In the genomic region with DNA sequence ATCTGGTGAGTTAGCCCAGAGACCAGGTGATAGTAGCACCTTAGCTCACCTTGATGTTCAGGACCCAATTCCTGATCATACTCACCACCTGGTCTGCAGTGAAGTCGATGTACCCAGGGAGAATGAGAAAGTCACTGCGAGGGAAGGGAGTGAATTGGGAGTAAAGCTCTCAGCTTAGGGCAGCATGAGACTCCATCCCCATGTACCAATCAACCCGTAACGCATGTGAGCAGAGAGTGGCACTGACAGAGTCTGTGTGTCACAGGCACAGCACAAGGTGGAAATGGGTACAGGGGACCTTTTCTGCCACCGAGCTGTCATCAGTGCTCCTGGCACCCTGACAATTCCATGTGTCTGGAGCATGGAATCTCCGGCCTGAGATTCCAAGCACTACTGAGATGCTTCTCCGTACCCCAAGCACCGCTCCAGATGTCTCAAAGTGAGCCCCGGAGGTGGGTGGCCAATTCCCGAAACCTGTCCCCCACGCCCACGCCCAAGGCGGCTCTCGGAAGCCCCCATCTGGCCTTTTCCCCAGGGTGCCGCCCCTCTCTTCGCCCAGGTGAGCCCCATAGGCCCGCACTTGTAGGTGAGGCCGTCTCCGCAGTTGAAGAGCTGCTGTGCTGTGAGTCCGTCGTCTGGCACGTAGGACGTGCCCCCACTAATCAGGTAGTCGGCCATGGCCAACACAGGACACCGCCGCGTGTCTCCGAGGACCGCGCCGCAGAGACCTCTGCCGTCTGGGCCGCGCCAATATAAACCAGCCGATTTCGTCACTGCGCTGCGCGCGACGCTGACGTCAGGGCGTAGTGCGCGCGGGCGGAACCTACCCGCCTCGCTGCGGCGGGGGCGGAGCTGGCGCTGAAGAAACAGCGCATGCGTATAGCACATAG, we compare ENCODE assay signal across 1 cellular context.
TF ChIP-seq lines count a peak whose summit lies in the region.

A gene (minus strand): TSS at position 726 of the 890 bp plus-strand sequence. CDS start 48 bp downstream, at position 678.

TF ChIP-seq in HepG2, 621 proteins besides CTCF, POLR2A, EP300 and RAD21 (continued from another document and continues in another):
- TF ChIP-seq, protein P1, sequence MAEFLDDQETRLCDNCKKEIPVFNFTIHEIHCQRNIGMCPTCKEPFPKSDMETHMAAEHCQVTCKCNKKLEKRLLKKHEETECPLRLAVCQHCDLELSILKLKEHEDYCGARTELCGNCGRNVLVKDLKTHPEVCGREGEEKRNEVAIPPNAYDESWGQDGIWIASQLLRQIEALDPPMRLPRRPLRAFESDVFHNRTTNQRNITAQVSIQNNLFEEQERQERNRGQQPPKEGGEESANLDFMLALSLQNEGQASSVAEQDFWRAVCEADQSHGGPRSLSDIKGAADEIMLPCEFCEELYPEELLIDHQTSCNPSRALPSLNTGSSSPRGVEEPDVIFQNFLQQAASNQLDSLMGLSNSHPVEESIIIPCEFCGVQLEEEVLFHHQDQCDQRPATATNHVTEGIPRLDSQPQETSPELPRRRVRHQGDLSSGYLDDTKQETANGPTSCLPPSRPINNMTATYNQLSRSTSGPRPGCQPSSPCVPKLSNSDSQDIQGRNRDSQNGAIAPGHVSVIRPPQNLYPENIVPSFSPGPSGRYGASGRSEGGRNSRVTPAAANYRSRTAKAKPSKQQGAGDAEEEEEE (CRISPR knock-in tag; IDR thresholded peaks at IDR 0.05; ENCODE audit: borderline replicate concordance) = peak; percentile 98
- TF ChIP-seq, protein P2, sequence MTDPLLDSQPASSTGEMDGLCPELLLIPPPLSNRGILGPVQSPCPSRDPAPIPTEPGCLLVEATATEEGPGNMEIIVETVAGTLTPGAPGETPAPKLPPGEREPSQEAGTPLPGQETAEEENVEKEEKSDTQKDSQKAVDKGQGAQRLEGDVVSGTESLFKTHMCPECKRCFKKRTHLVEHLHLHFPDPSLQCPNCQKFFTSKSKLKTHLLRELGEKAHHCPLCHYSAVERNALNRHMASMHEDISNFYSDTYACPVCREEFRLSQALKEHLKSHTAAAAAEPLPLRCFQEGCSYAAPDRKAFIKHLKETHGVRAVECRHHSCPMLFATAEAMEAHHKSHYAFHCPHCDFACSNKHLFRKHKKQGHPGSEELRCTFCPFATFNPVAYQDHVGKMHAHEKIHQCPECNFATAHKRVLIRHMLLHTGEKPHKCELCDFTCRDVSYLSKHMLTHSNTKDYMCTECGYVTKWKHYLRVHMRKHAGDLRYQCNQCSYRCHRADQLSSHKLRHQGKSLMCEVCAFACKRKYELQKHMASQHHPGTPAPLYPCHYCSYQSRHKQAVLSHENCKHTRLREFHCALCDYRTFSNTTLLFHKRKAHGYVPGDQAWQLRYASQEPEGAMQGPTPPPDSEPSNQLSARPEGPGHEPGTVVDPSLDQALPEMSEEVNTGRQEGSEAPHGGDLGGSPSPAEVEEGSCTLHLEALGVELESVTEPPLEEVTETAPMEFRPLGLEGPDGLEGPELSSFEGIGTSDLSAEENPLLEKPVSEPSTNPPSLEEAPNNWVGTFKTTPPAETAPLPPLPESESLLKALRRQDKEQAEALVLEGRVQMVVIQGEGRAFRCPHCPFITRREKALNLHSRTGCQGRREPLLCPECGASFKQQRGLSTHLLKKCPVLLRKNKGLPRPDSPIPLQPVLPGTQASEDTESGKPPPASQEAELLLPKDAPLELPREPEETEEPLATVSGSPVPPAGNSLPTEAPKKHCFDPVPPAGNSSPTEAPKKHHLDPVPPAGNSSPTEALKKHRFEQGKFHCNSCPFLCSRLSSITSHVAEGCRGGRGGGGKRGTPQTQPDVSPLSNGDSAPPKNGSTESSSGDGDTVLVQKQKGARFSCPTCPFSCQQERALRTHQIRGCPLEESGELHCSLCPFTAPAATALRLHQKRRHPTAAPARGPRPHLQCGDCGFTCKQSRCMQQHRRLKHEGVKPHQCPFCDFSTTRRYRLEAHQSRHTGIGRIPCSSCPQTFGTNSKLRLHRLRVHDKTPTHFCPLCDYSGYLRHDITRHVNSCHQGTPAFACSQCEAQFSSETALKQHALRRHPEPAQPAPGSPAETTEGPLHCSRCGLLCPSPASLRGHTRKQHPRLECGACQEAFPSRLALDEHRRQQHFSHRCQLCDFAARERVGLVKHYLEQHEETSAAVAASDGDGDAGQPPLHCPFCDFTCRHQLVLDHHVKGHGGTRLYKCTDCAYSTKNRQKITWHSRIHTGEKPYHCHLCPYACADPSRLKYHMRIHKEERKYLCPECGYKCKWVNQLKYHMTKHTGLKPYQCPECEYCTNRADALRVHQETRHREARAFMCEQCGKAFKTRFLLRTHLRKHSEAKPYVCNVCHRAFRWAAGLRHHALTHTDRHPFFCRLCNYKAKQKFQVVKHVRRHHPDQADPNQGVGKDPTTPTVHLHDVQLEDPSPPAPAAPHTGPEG (CRISPR knock-in tag; IDR thresholded peaks at IDR 0.05) = peak; percentile 64; the same call in 1 of the 2 replicates
- peak; percentile 92; the same call in 1 of the 2 replicates for TF ChIP-seq ZSCAN21 (CRISPR knock-in tag; IDR thresholded peaks at IDR 0.05; ENCODE audit: borderline replicate concordance)
- no peak; the same call in 1 of the 2 replicates for TF ChIP-seq SMYD3 (CRISPR knock-in tag; IDR thresholded peaks at IDR 0.05)
- peak; percentile 86 for TF ChIP-seq MED1 (CRISPR knock-in tag; IDR thresholded peaks at IDR 0.05)
- no peak for TF ChIP-seq ZKSCAN1 (IDR thresholded peaks at IDR 0.05; ENCODE audit: low read length)
- TF ChIP-seq PTBP1 (IDR thresholded peaks at IDR 0.05; ENCODE audit: low read depth, low read length, poor library complexity, severe bottlenecking) = peak; percentile 86
- TF ChIP-seq, protein P3, sequence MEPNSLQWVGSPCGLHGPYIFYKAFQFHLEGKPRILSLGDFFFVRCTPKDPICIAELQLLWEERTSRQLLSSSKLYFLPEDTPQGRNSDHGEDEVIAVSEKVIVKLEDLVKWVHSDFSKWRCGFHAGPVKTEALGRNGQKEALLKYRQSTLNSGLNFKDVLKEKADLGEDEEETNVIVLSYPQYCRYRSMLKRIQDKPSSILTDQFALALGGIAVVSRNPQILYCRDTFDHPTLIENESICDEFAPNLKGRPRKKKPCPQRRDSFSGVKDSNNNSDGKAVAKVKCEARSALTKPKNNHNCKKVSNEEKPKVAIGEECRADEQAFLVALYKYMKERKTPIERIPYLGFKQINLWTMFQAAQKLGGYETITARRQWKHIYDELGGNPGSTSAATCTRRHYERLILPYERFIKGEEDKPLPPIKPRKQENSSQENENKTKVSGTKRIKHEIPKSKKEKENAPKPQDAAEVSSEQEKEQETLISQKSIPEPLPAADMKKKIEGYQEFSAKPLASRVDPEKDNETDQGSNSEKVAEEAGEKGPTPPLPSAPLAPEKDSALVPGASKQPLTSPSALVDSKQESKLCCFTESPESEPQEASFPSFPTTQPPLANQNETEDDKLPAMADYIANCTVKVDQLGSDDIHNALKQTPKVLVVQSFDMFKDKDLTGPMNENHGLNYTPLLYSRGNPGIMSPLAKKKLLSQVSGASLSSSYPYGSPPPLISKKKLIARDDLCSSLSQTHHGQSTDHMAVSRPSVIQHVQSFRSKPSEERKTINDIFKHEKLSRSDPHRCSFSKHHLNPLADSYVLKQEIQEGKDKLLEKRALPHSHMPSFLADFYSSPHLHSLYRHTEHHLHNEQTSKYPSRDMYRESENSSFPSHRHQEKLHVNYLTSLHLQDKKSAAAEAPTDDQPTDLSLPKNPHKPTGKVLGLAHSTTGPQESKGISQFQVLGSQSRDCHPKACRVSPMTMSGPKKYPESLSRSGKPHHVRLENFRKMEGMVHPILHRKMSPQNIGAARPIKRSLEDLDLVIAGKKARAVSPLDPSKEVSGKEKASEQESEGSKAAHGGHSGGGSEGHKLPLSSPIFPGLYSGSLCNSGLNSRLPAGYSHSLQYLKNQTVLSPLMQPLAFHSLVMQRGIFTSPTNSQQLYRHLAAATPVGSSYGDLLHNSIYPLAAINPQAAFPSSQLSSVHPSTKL (CRISPR knock-in tag; IDR thresholded peaks at IDR 0.05) = peak; percentile 74
- TF ChIP-seq ZNF530 (CRISPR knock-in tag; IDR thresholded peaks at IDR 0.05; ENCODE audit: low read depth) = no peak
- TF ChIP-seq SMAD1 (CRISPR knock-in tag; IDR thresholded peaks at IDR 0.05; ENCODE audit: borderline replicate concordance, low read depth) = peak; percentile 92; the same call in 1 of the 2 replicates
- TF ChIP-seq, protein P4, sequence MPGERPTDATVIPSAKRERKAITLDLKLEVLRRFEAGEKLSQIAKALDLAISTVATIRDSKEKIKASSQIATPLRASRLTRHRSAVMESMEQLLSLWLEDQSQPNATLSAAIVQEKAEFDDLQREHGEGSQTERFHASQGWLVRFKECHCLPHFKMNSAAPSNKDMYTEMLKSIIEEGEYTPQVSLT (CRISPR knock-in tag; IDR thresholded peaks at IDR 0.05; ENCODE audit: borderline replicate concordance, low read depth) = no peak
- TF ChIP-seq SRSF4 (IDR thresholded peaks at IDR 0.05; ENCODE audit: low read depth, low read length, poor library complexity, severe bottlenecking) = no peak
- peak; percentile 94 for TF ChIP-seq IRF2 (CRISPR knock-in tag; IDR thresholded peaks at IDR 0.05)
- TF ChIP-seq EEA1 (CRISPR knock-in tag; IDR thresholded peaks at IDR 0.05; ENCODE audit: borderline replicate concordance) = peak; percentile 94
- TF ChIP-seq TSC22D2 (CRISPR knock-in tag; IDR thresholded peaks at IDR 0.05; ENCODE audit: borderline replicate concordance) = peak; percentile 98; the same call in 1 of the 2 replicates
- TF ChIP-seq, protein P5, sequence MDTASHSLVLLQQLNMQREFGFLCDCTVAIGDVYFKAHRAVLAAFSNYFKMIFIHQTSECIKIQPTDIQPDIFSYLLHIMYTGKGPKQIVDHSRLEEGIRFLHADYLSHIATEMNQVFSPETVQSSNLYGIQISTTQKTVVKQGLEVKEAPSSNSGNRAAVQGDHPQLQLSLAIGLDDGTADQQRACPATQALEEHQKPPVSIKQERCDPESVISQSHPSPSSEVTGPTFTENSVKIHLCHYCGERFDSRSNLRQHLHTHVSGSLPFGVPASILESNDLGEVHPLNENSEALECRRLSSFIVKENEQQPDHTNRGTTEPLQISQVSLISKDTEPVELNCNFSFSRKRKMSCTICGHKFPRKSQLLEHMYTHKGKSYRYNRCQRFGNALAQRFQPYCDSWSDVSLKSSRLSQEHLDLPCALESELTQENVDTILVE (CRISPR knock-in tag; IDR thresholded peaks at IDR 0.05) = peak; percentile 93
- TF ChIP-seq, protein P6, sequence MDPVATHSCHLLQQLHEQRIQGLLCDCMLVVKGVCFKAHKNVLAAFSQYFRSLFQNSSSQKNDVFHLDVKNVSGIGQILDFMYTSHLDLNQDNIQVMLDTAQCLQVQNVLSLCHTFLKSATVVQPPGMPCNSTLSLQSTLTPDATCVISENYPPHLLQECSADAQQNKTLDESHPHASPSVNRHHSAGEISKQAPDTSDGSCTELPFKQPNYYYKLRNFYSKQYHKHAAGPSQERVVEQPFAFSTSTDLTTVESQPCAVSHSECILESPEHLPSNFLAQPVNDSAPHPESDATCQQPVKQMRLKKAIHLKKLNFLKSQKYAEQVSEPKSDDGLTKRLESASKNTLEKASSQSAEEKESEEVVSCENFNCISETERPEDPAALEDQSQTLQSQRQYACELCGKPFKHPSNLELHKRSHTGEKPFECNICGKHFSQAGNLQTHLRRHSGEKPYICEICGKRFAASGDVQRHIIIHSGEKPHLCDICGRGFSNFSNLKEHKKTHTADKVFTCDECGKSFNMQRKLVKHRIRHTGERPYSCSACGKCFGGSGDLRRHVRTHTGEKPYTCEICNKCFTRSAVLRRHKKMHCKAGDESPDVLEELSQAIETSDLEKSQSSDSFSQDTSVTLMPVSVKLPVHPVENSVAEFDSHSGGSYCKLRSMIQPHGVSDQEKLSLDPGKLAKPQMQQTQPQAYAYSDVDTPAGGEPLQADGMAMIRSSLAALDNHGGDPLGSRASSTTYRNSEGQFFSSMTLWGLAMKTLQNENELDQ (CRISPR knock-in tag; IDR thresholded peaks at IDR 0.05; ENCODE audit: borderline replicate concordance) = no peak
- TF ChIP-seq, protein P7, sequence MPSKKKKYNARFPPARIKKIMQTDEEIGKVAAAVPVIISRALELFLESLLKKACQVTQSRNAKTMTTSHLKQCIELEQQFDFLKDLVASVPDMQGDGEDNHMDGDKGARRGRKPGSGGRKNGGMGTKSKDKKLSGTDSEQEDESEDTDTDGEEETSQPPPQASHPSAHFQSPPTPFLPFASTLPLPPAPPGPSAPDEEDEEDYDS (CRISPR knock-in tag; IDR thresholded peaks at IDR 0.05) = peak; percentile 99
- TF ChIP-seq ZNF850 (CRISPR knock-in tag; conservative IDR thresholded peaks at IDR 0.05) = 0 out of 2 replicates have a peak, but pooled peaks have one; percentile 34
- TF ChIP-seq ZNF737 (CRISPR knock-in tag; IDR thresholded peaks at IDR 0.05; ENCODE audit: borderline replicate concordance) = no peak; the same call in 1 of the 2 replicates
- peak; percentile 79; the same call in 1 of the 2 replicates for TF ChIP-seq ZIK1 (CRISPR knock-in tag; IDR thresholded peaks at IDR 0.05; ENCODE audit: borderline replicate concordance, low read depth)
- no peak for TF ChIP-seq SP1 (IDR thresholded peaks at IDR 0.05)
- TF ChIP-seq SP1 (CRISPR knock-in tag; IDR thresholded peaks at IDR 0.05) = peak; percentile 85
- peak; percentile 85 for TF ChIP-seq TGIF2 (CRISPR knock-in tag; IDR thresholded peaks at IDR 0.05)
- TF ChIP-seq, protein P8, sequence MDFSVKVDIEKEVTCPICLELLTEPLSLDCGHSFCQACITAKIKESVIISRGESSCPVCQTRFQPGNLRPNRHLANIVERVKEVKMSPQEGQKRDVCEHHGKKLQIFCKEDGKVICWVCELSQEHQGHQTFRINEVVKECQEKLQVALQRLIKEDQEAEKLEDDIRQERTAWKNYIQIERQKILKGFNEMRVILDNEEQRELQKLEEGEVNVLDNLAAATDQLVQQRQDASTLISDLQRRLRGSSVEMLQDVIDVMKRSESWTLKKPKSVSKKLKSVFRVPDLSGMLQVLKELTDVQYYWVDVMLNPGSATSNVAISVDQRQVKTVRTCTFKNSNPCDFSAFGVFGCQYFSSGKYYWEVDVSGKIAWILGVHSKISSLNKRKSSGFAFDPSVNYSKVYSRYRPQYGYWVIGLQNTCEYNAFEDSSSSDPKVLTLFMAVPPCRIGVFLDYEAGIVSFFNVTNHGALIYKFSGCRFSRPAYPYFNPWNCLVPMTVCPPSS (IDR thresholded peaks at IDR 0.05) = no peak
- TF ChIP-seq ZNF589 (CRISPR knock-in tag; conservative IDR thresholded peaks at IDR 0.05) = no peak
- peak; percentile 83; the same call in 1 of the 2 replicates for TF ChIP-seq ZNF557 (CRISPR knock-in tag; IDR thresholded peaks at IDR 0.05)
- peak; percentile 99 for TF ChIP-seq POLR2G (IDR thresholded peaks at IDR 0.05; ENCODE audit: low read depth, low read length)
